Comparison of ENCODE assay signal across 8 cellular contexts in genomic region chr1:30779294-30780071, GRCh38. TPM values are rescaled to one million over a fixed set of nuclear protein-coding genes. Genes with fewer than 3 reads are reported as not detected.
DNase-seq lines count a peak whose midpoint lies in the region; ATAC-seq and TF ChIP-seq lines count a peak whose summit lies in the region.

No MANE protein-coding gene starts in this region.

- no peak for TF ChIP-seq POLR2A in erythroblast (IDR thresholded peaks at IDR 0.05; ENCODE audit: low read length)

- no peaks in the 10 kb centered on the region for H3K9me3 ChIP-seq in OCI-LY1 (ENCODE audit: low read length)

- H3K9ac ChIP-seq in OCI-LY1 (ENCODE audit: low read length) = no peak overlapping the region

- DNase-seq in SIG-M5 treated with dmso at 0.1 percent for 504 hours (lab: John Stamatoyannopoulos, UW; ENCODE audit: unreplicated experiment) = peak; percentile 72
- DNase-seq in SIG-M5 (lab: John Stamatoyannopoulos, UW) = no peak
- DNase-seq in HK-2 (ENCODE audit: unreplicated experiment) = peak; percentile 83
- peak; percentile 95 for DNase-seq in activated T-cell treated with anti-CD3 and anti-CD28 coated beads for 1 hour (ENCODE audit: low read depth)
- DNase-seq in erythroblast (lab: John Stamatoyannopoulos, UW) = peak; percentile 85 to 92
- peak; percentile 83 to 99 (median 91) for DNase-seq in naive thymus-derived CD8-positive, alpha-beta T cell
- peak; percentile 85 for DNase-seq in stimulated activated naive B cell treated with anti-CD40 and anti-IgM and Interleukin-4, amounts not matched to agents 10 μg/mL and 1 μg/mL and 100 μg/mL, for 72 hours

- POLR2A ChIA-PET in naive thymus-derived CD8-positive, alpha-beta T cell (lab: Charles Lee) = interaction anchor here (0.7 to 3.7 kb wide), 14 partner anchors 18 to 149 kb away, joined by 3 to 84 read pairs (median 7); partner anchors contain the start of gene LAPTM5

- no peak overlapping the region for H3K27ac ChIP-seq in OCI-LY1 (ENCODE audit: low read depth, low read length, poor library complexity, severe bottlenecking)

- no peaks in the 10 kb centered on the region for H3K27me3 ChIP-seq in OCI-LY1 (ENCODE audit: insufficient read depth, low read length)

- no peaks in the 10 kb centered on the region for H3K36me3 Mint-ChIP-seq in naive thymus-derived CD8-positive, alpha-beta T cell
- H3K36me3 Mint-ChIP-seq in stimulated activated naive B cell treated with anti-CD40 and anti-IgM and Interleukin-4, amounts not matched to agents 10 μg/mL and 1 μg/mL and 100 μg/mL, for 72 hours = no peaks in the 10 kb centered on the region

- peak; percentile 89 for TF ChIP-seq CTCF in OCI-LY1 (IDR thresholded peaks at IDR 0.05; ENCODE audit: low read length)

- no peak overlapping the region for H3K4me3 ChIP-seq in OCI-LY1 (ENCODE audit: low read depth, low read length, poor library complexity, severe bottlenecking)

- ATAC-seq in naive thymus-derived CD8-positive, alpha-beta T cell = peak; percentile 78 to 90
- ATAC-seq in stimulated activated naive B cell treated with anti-CD40 and anti-IgM and Interleukin-4, amounts not matched to agents 10 μg/mL and 1 μg/mL and 100 μg/mL, for 72 hours (replicated peaks) = peak; percentile 64 to 73

- no peaks in the 10 kb centered on the region for H3K36me3 ChIP-seq in OCI-LY1 (ENCODE audit: insufficient read depth, low read length)

- no peaks in the 10 kb centered on the region for H3K9me2 ChIP-seq in OCI-LY1 (ENCODE audit: low read depth, low read length)

- H3K27ac Mint-ChIP-seq in naive thymus-derived CD8-positive, alpha-beta T cell = peak overlapping the region in 7 of 10 donors; percentile 24 to 80 (median 51)
- H3K27ac Mint-ChIP-seq in stimulated activated naive B cell treated with anti-CD40 and anti-IgM and Interleukin-4, amounts not matched to agents 10 μg/mL and 1 μg/mL and 100 μg/mL, for 72 hours = peak overlapping the region; percentile 49

- no peak overlapping the region for H3K4me2 ChIP-seq in OCI-LY1 (ENCODE audit: low read length)

- peaks cover 12 to 34% (median 14%) of the 10 kb centered on the region in 4 donors for H3K4me1 Mint-ChIP-seq in naive thymus-derived CD8-positive, alpha-beta T cell
- H3K4me1 Mint-ChIP-seq in stimulated activated naive B cell treated with anti-CD40 and anti-IgM and Interleukin-4, amounts not matched to agents 10 μg/mL and 1 μg/mL and 100 μg/mL, for 72 hours = peaks cover 29 to 68% of the 10 kb centered on the region in 2 donors

- H2AFZ ChIP-seq in OCI-LY1 (ENCODE audit: low read length) = no peak overlapping the region

- H3K4me3 Mint-ChIP-seq in naive thymus-derived CD8-positive, alpha-beta T cell = peak overlapping the region in 8 of 10 donors; percentile 3 to 36 (median 22)
- H3K4me3 Mint-ChIP-seq in stimulated activated naive B cell treated with anti-CD40 and anti-IgM and Interleukin-4, amounts not matched to agents 10 μg/mL and 1 μg/mL and 100 μg/mL, for 72 hours = peak overlapping the region in 1 of 2 donors; percentile 14

- H3K79me2 ChIP-seq in OCI-LY1 (ENCODE audit: insufficient read depth, low read length) = no peaks in the 10 kb centered on the region

- no peaks in the 10 kb centered on the region for H4K20me1 ChIP-seq in OCI-LY1 (ENCODE audit: insufficient read depth, low read length)

- H3K27me3 Mint-ChIP-seq in naive thymus-derived CD8-positive, alpha-beta T cell = no peaks in the 10 kb centered on the region
- no peaks in the 10 kb centered on the region for H3K27me3 Mint-ChIP-seq in stimulated activated naive B cell treated with anti-CD40 and anti-IgM and Interleukin-4, amounts not matched to agents 10 μg/mL and 1 μg/mL and 100 μg/mL, for 72 hours

- H3K9me3 Mint-ChIP-seq in naive thymus-derived CD8-positive, alpha-beta T cell = no peaks in the 10 kb centered on the region
- no peaks in the 10 kb centered on the region for H3K9me3 Mint-ChIP-seq in stimulated activated naive B cell treated with anti-CD40 and anti-IgM and Interleukin-4, amounts not matched to agents 10 μg/mL and 1 μg/mL and 100 μg/mL, for 72 hours

- no peaks in the 10 kb centered on the region for H3F3A ChIP-seq in OCI-LY1 (ENCODE audit: insufficient read depth, low read length)

- peaks cover 15% of the 10 kb centered on the region for H3K4me1 ChIP-seq in OCI-LY1 (ENCODE audit: insufficient read depth, low read length, severe bottlenecking)

RNA-seq across cellular contexts. Expression of gene LAPTM5, which starts 21.9 kb away (rescaled TPM):
- total RNA-seq in naive thymus-derived CD8-positive, alpha-beta T cell = 100 to 1,000 TPM; 565 to 585 TPM
- polyA plus RNA-seq in naive thymus-derived CD8-positive, alpha-beta T cell = 100 to 1,000 TPM; 534 to 602 (median 561) TPM

RNA-seq across cellular contexts. Expression of gene MATN1, which starts 56.1 kb away (rescaled TPM):
- under 1 TPM; 0.47 to 0.96 TPM for total RNA-seq in naive thymus-derived CD8-positive, alpha-beta T cell
- under 1 TPM in 1 of 3 donors, not detected in 2; 0.07 TPM for polyA plus RNA-seq in naive thymus-derived CD8-positive, alpha-beta T cell
